ENCODE assay signal across 1 cellular context in genomic region chr9:111842313-111842712, GRCh38.
TF ChIP-seq lines count a peak whose summit lies in the region.

No MANE protein-coding gene starts in this region.

TF ChIP-seq in HepG2, 621 proteins besides CTCF, POLR2A, EP300 and RAD21 (continued from another document):
- no peak for TF ChIP-seq PRDM15 (CRISPR knock-in tag; IDR thresholded peaks at IDR 0.05)
- TF ChIP-seq RAD51 (IDR thresholded peaks at IDR 0.05; ENCODE audit: borderline replicate concordance) = no peak
- TF ChIP-seq ZNF737 (CRISPR knock-in tag; IDR thresholded peaks at IDR 0.05; ENCODE audit: borderline replicate concordance) = no peak
- no peak for TF ChIP-seq ZNF138 (CRISPR knock-in tag; IDR thresholded peaks at IDR 0.05; ENCODE audit: low read depth)
- no peak for TF ChIP-seq ZKSCAN1 (IDR thresholded peaks at IDR 0.05; ENCODE audit: low read length)
